Comparison of ENCODE assay signal across 8 cellular contexts in genomic region chr16:84277244-84277823, GRCh38.
A peak's percentile ranks its signal among the peaks of the same experiment; 100 is the strongest.
DNase-seq lines count a peak whose midpoint lies in the region; ATAC-seq lines count a peak whose summit lies in the region.

No MANE protein-coding gene starts in this region.

- DNase-seq in DMS53 treated with DMSO at 0.1 percent for 48 hours (lab: John Stamatoyannopoulos, UW; ENCODE audit: unreplicated experiment) (peak; percentile 55), Kasumi-1 (lab: John Stamatoyannopoulos, UW) (peak; percentile 38 to 69), T-helper 2 cell (peak; percentile 19 to 62 (median 57)), anterior cingulate cortex (lab: John Stamatoyannopoulos, UW) (peak in 50 of 58 donors; percentile 5 to 88 (median 45)), hippocampal formation (lab: John Stamatoyannopoulos, UW) (peak; percentile 60 to 70)
- peak; percentile 70 for DNase-seq in stimulated activated CD4-positive, alpha-beta T cell treated with anti-CD3 and anti-CD28 coated beads, Interleukin-12 subunit alpha, Interleukin-12 subunit beta, amount 100 ng/mL, for 4 hours

- ATAC-seq in GM18520 (IDR thresholded peaks at IDR 0.05; ENCODE audit: unreplicated experiment), result no peak
- ATAC-seq in GM19467 (IDR thresholded peaks at IDR 0.05; ENCODE audit: unreplicated experiment), result no peak
